ENCODE assay signal across 8 cellular contexts in genomic region chr3:122679085-122679466, GRCh38. TPM values are rescaled to one million over a fixed set of nuclear protein-coding genes. Genes with fewer than 3 reads are reported as not detected.
DNase-seq lines count a peak whose midpoint lies in the region; ATAC-seq and TF ChIP-seq lines count a peak whose summit lies in the region.

No MANE protein-coding gene starts in this region.

- no peaks in the 10 kb centered on the region for H3K27me3 Mint-ChIP-seq in T-helper 17 cell

- no peak overlapping the region for H3K27ac ChIP-seq in HEK293 (ENCODE audit: extremely low read depth, low read depth, low read length)

- TF ChIP-seq CTCF in HEK293 (tag by site-specific recombination; IDR thresholded peaks at IDR 0.05) = peak; percentile 71

- POLR2A ChIA-PET in HEK293 (lab: Yijun Ruan, JAX) = interaction anchor here (1.5 to 1.8 kb wide), 2 partner anchors 115 to 295 kb away, joined by 5 to 6 read pairs; partner anchors contain the start of genes DTX3L, FAM162A and PARP9

- H3K4me3 Mint-ChIP-seq in T-helper 17 cell = peak overlapping the region; percentile 99

- CTCF ChIA-PET in HEK293 (lab: Yijun Ruan, JAX) = interaction anchor here (0.6 to 3.0 kb wide), 22 partner anchors 9 to 916 kb away, joined by 3 to 28 read pairs (median 3); partner anchors contain the start of genes DTX3L, FAM162A and PARP9

- H3K36me3 Mint-ChIP-seq in T-helper 17 cell (ENCODE audit: low read depth) = peaks cover 5% of the 10 kb centered on the region

- H3K36me3 ChIP-seq in HEK293 (ENCODE audit: control insufficient read depth in 2 of 2, insufficient read depth in 1 of 2, low read length in 2 of 2) = no peaks in the 10 kb centered on the region

- DNase-seq in DMS 273 treated with DMSO at 0.1 percent for 48 hours (lab: John Stamatoyannopoulos, UW) (peak; percentile 62), NCI-H146 (lab: John Stamatoyannopoulos, UW) (peak; percentile 76), T-helper 17 cell (peak; percentile 59 to 72 (median 71)), anterior cingulate cortex (lab: John Stamatoyannopoulos, UW) (peak in 53 of 58 donors; percentile 0 to 74 (median 42)), hepatic stellate cell (ENCODE audit: low spot score) (peak; percentile 62), retina (peak; percentile 81)

- no peaks in the 10 kb centered on the region for H3K9me3 ChIP-seq in HEK293 (ENCODE audit: control insufficient read depth, insufficient read depth, low read depth, low read length)
- no peaks in the 10 kb centered on the region for H3K9me3 ChIP-seq in T-helper 17 cell (ENCODE audit: control insufficient read depth, low read length, poor library complexity, severe bottlenecking)

- no peak overlapping the region; the same call in 1 of the 2 replicates for H3K4me3 ChIP-seq in HEK293 (ENCODE audit: low read depth, low read length)

- peak; percentile 66 for ATAC-seq in T-helper 17 cell
- ATAC-seq in HG03521 (IDR thresholded peaks at IDR 0.05; ENCODE audit: unreplicated experiment) = no peak

- H3K27ac Mint-ChIP-seq in T-helper 17 cell = peak overlapping the region; percentile 99

- H3K4me1 Mint-ChIP-seq in T-helper 17 cell = peaks cover 47% of the 10 kb centered on the region

- no peaks in the 10 kb centered on the region for H3K4me1 ChIP-seq in HEK293 (ENCODE audit: control insufficient read depth, insufficient read depth, low read length)

TF ChIP-seq in HEK293, 187 proteins besides CTCF, POLR2A, EP300 and RAD21:
- TF ChIP-seq ZSCAN30 (tag by site-specific recombination; IDR thresholded peaks at IDR 0.05) = 0 out of 2 replicates have a peak, but pooled peaks have one; percentile 19
- TF ChIP-seq ZNF600 (tag by site-specific recombination; IDR thresholded peaks at IDR 0.05) = peak; percentile 71; the same call in 1 of the 2 replicates
- peak; percentile 70; the same call in 1 of the 2 replicates for TF ChIP-seq ZBTB17 (tag by site-specific recombination; IDR thresholded peaks at IDR 0.05)
- TF ChIP-seq RBAK (tag by site-specific recombination; IDR thresholded peaks at IDR 0.05) = no peak
- TF ChIP-seq PATZ1 (tag by site-specific recombination; IDR thresholded peaks at IDR 0.05) = peak; percentile 48; the same call in 1 of the 2 replicates
- no peak for TF ChIP-seq KLF1 (tag by site-specific recombination; IDR thresholded peaks at IDR 0.05)
- peak; percentile 38; the same call in 1 of the 2 replicates for TF ChIP-seq PRDM10 (tag by site-specific recombination; IDR thresholded peaks at IDR 0.05)
- peak; percentile 80 for TF ChIP-seq ZNF654 (tag by site-specific recombination; IDR thresholded peaks at IDR 0.05; ENCODE audit: low read depth)
- TF ChIP-seq ZBTB10 (tag by site-specific recombination; IDR thresholded peaks at IDR 0.05) = no peak
- peak; percentile 84 for TF ChIP-seq ZNF366 (tag by site-specific recombination; conservative IDR thresholded peaks at IDR 0.05)
- TF ChIP-seq ZBTB8A (tag by site-specific recombination; IDR thresholded peaks at IDR 0.05) = peak; percentile 11; the same call in 1 of the 2 replicates
- TF ChIP-seq GLIS1 (tag by site-specific recombination; IDR thresholded peaks at IDR 0.05) = peak; percentile 71; the same call in 1 of the 2 replicates
- 0 out of 2 replicates have a peak, but pooled peaks have one; percentile 37 for TF ChIP-seq ZEB2 (tag by site-specific recombination; IDR thresholded peaks at IDR 0.05)

RNA-seq across cellular contexts. Expression of gene PARP14, which starts 1.6 kb away (rescaled TPM):
- total RNA-seq in T-helper 17 cell = 10 to 100 TPM; 46.8 to 47.8 TPM
